In the genomic region with DNA sequence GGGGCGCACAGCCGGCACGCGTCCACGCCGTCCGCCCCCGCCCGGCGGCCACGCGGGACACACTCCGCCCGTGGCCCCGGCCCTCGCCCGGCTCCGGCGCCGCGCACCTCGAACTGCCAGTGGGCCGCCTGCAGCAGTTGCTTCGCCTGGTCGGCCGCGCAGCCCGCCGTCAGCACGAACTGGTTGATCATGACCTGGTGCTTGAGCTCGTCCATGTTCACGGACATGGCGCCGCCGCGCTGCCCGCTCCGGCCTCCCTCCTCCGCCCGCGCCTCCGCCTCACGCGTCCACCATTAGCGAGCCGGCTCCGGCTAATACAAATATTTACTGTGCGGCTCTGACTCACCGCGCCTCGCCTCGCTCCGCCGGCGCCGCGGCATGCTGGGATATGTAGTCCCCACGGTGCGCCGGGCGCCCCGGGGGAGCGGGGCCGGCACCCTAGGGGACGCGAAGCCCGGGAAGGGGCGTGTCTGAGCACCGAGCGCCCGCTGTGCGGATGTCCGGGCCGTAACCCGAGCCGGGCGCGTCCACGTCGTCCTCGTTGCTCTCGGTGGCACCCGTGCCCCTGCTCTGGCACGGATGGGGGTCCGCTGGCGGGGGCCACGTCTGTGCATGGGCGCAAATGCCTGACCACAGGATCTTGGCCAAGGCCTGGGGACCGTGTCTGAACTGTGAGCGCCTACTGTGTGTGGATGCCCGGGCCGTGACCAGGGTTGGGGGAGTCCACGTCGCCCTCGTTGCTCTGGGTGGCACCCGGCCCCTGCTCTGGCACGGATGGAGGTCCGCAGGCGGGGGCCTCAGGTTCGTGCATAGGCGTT, we compare ENCODE assay signal across 8 cellular contexts. TPM values are rescaled to one million over a fixed set of nuclear protein-coding genes. Genes with fewer than 3 reads are reported as not detected.
A peak's percentile ranks its signal among the peaks of the same experiment; 100 is the strongest.
DNase-seq lines count a peak whose midpoint lies in the region; ATAC-seq and TF ChIP-seq lines count a peak whose summit lies in the region.

A gene (minus strand): TSS at position 318 of the 818 bp plus-strand sequence. CDS start 91 bp downstream, at position 227.

- peak; percentile 48 for DNase-seq in DMS114 treated with DMSO at 0.1 percent for 48 hours (lab: John Stamatoyannopoulos, UW; ENCODE audit: unreplicated experiment)
- DNase-seq in PC-9, result peak; percentile 83 to 95
- peak; percentile 84 for DNase-seq in activated T-cell treated with anti-CD3 and anti-CD28 coated beads for 48 hours (ENCODE audit: low read depth)
- DNase-seq in erythroblast (lab: John Stamatoyannopoulos, UW), result peak; percentile 89 to 95
- DNase-seq in stimulated activated CD8-positive, alpha-beta memory T cell treated with anti-CD3 and anti-CD28 coated beads, Interleukin-7, amount 100 ng/mL, for 24 hours (ENCODE audit: low read depth), result peak; percentile 43

- POLR2A ChIA-PET in PC-9 (lab: Charles Lee; ENCODE audit: unreplicated experiment), result interaction anchor here (0.6 kb wide), 1 partner anchor 120 kb away, joined by 7 read pairs; no protein-coding TSS in a partner anchor

- H3K27me3 ChIP-seq in HUES6 (ENCODE audit: control insufficient read depth, insufficient read depth, low read length) (no peaks in the 10 kb centered on the region), PC-9 (ENCODE audit: insufficient read depth, low read depth) (no peaks in the 10 kb centered on the region), mucosa of stomach (ENCODE audit: control insufficient read depth, insufficient read depth, low read length) (no peaks in the 10 kb centered on the region)

- peaks cover 39% of the 10 kb centered on the region for H4K20me1 ChIP-seq in PC-9 (ENCODE audit: insufficient read depth)

- H3K4me1 ChIP-seq in HUES6 (ENCODE audit: control insufficient read depth, insufficient read depth, low read length), result peaks cover 52% of the 10 kb centered on the region
- H3K4me1 ChIP-seq in PC-9 (replicated peaks; ENCODE audit: insufficient read depth), result peaks cover 42% of the 10 kb centered on the region
- H3K4me1 ChIP-seq in mucosa of stomach (ENCODE audit: control insufficient read depth, insufficient read depth, low read length), result peaks cover 48% of the 10 kb centered on the region

- H3K27ac ChIP-seq in HUES6 (ENCODE audit: low read depth, low read length), result peak within 1 kb of the TSS; percentile 80
- peak within 1 kb of the TSS; percentile 62 for H3K27ac ChIP-seq in PC-9

- BruUV-seq in PC-9 (replicated peaks; lab: Mats Ljungman, UMichigan), result no TSS peak

- peak; percentile 48 for ATAC-seq in GM21515 (IDR thresholded peaks at IDR 0.05; ENCODE audit: unreplicated experiment)

- no peak for TF ChIP-seq CTCF in PC-9 (conservative IDR thresholded peaks at IDR 0.05)

- H3K4me3 ChIP-seq in HUES6 (ENCODE audit: low read depth, low read length), result peak within 1 kb of the TSS; percentile 79
- peak within 1 kb of the TSS; percentile 87 for H3K4me3 ChIP-seq in PC-9
- H3K4me3 ChIP-seq in mucosa of stomach (ENCODE audit: low read length), result peak within 1 kb of the TSS; percentile 67

- H3K9me3 ChIP-seq in HUES6 (ENCODE audit: control insufficient read depth, insufficient read depth, low read depth, low read length), result no peaks in the 10 kb centered on the region
- H3K9me3 ChIP-seq in PC-9 (ENCODE audit: insufficient read depth, low read depth), result no peaks in the 10 kb centered on the region
- no peaks in the 10 kb centered on the region for H3K9me3 ChIP-seq in mucosa of stomach (ENCODE audit: control insufficient read depth, low read length)

- H3K36me3 ChIP-seq in HUES6 (ENCODE audit: control insufficient read depth, insufficient read depth, low read length) (peaks cover 5% of the 10 kb centered on the region; the same call in 1 of the 2 replicates), PC-9 (ENCODE audit: low read depth) (no peaks in the 10 kb centered on the region), mucosa of stomach (ENCODE audit: control insufficient read depth, insufficient read depth, low read length) (no peaks in the 10 kb centered on the region)

- H2AFZ ChIP-seq in PC-9, result peak within 1 kb of the TSS; percentile 90

- intact Hi-C loops in PC-9 (cut with micrococcal nuclease; ENCODE audit: unreplicated experiment), result loop anchor here (5.0 to 10.0 kb wide), 4 partner anchors 200 to 483 kb away; a partner anchor contains a TSS

- H3K9ac ChIP-seq in HUES6 (ENCODE audit: low read length) (peak within 1 kb of the TSS; percentile 100), mucosa of stomach (ENCODE audit: low read length) (peak within 1 kb of the TSS; percentile 59)

- CTCF ChIA-PET in PC-9 (lab: Charles Lee), result no interaction called here

- H3K9me2 ChIP-seq in PC-9 (ENCODE audit: insufficient read depth), result no peaks in the 10 kb centered on the region

- peak within 1 kb of the TSS; percentile 89 for H3K4me2 ChIP-seq in PC-9

- TF ChIP-seq POLR2A in erythroblast (IDR thresholded peaks at IDR 0.05; ENCODE audit: low read length), result peak; percentile 94

- peaks cover 23% of the 10 kb centered on the region for H3F3A ChIP-seq in PC-9 (ENCODE audit: insufficient read depth, low read depth)

- peaks cover 60% of the 10 kb centered on the region for H3K79me2 ChIP-seq in PC-9 (ENCODE audit: low read depth)

RNA-seq across cellular contexts. Expression of the gene that starts here (rescaled TPM):
- 58.4 and 68.7 TPM in 2 replicates for total RNA-seq in PC-9 (2021)

Comparison
In these comparisons a context has a peak if more than half of its experiments do, and no peak if none do; other contexts are left out.
1. Peak in every context shown above with its lines: DNase-seq, ATAC-seq, H3K4me3 ChIP-seq and H3K27ac ChIP-seq.